ENCODE assay signal across 13 cellular contexts in the genomic region with DNA sequence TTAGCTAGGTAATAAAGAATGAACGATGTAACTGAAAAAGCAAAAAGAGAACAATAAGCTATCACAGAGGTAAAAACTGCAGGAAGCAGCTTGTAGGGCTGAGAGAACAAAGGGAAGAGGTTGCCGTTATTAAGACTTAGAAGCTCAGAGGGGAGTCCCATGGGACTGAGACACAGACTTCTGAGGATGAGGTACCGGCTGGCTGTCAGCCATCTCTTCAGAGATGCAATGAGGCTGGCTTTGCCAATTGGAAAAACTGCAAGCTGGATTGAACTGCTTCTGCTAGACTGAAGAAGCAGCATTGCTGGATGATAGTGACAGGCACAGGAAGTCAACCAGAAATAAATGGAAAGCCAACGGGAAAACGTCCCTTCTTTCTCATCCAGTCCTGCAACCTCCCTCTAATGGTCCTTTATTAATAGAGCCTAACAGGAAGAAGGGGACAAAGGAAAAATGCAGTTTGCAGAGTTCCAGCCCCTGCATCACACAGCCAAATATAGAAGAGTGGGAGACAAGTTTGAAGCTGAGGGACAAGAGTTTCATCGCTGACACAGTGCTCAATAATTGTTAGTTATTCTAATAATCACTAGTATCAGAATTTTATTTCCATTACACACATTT. TPM values are rescaled to one million over a fixed set of nuclear protein-coding genes. Genes with fewer than 3 reads are reported as not detected.
DNase-seq lines count a peak whose midpoint lies in the region; ATAC-seq and TF ChIP-seq lines count a peak whose summit lies in the region.
"Had no signal": no experiment of that assay in that cellular context is flagged by ENCODE, and none has a peak within 500 bp of the region (broad histone marks: within the 10 kb centered on the region; RNA-seq: fewer than 3 reads in every experiment).

No MANE protein-coding gene starts in this region.

- H3K79me1 ChIP-seq in H9 (ENCODE audit: insufficient read depth, low read depth, low read length, poor library complexity, severe bottlenecking) = no peaks in the 10 kb centered on the region

- no peaks in the 10 kb centered on the region for H4K20me1 ChIP-seq in H9 (ENCODE audit: control insufficient read depth, insufficient read depth, insufficient read length)

- no peak for ATAC-seq in HG03175 (IDR thresholded peaks at IDR 0.05; ENCODE audit: unreplicated experiment)

- H3K79me2 ChIP-seq in H9 (ENCODE audit: insufficient read depth, low read length) = no peaks in the 10 kb centered on the region

- no peak overlapping the region for H3K9ac ChIP-seq in H9 (ENCODE audit: extremely low read depth, insufficient read length, low read length)

- H3K36me3 ChIP-seq in A673 (ENCODE audit: insufficient read depth, low read length, poor library complexity, severe bottlenecking) = no peaks in the 10 kb centered on the region
- H3K36me3 ChIP-seq in Caco-2 (ENCODE audit: control insufficient read depth, insufficient read depth, low read length) = no peaks in the 10 kb centered on the region
- H3K36me3 ChIP-seq: adrenal gland had no signal

- WGBS in H9 (ENCODE audit: extremely low coverage, insufficient read length, low lambda C conversion rate) = no CpG with 5 or more reads among the region's 6 CpGs

- intact Hi-C loops in A673 (cut with micrococcal nuclease; ENCODE audit: unreplicated experiment) = no loop called here
- intact Hi-C loops in Caco-2 (cut with micrococcal nuclease; ENCODE audit: unreplicated experiment) = no loop called here

- no peak overlapping the region for H3K4me3 Mint-ChIP-seq in H9
- no peak overlapping the region for H3K4me3 Mint-ChIP-seq in Caco-2 (ENCODE audit: unreplicated experiment)
- H3K4me3 Mint-ChIP-seq: activated CD4-positive, alpha-beta memory T cell treated with anti-CD3 and anti-CD28 coated beads for 36 hours had no signal

- BruUV-seq in A673 (replicated peaks; lab: Mats Ljungman, UMichigan) = no TSS peak
- no TSS peak for BruUV-seq in Caco-2 (replicated peaks; lab: Mats Ljungman, UMichigan)

- H3K14ac ChIP-seq in H9 (ENCODE audit: insufficient read depth, low read length) = no peak overlapping the region

- H2BK5ac ChIP-seq in H9 (ENCODE audit: insufficient read length, low read length) = no peak overlapping the region

- no peaks in the 10 kb centered on the region for H3K9me3 Mint-ChIP-seq in H9
- H3K9me3 Mint-ChIP-seq in Caco-2 (ENCODE audit: unreplicated experiment) = no peaks in the 10 kb centered on the region
- H3K9me3 Mint-ChIP-seq: activated CD4-positive, alpha-beta memory T cell treated with anti-CD3 and anti-CD28 coated beads for 36 hours had no signal

- no peak overlapping the region for H4K5ac ChIP-seq in H9 (ENCODE audit: insufficient read length, low read depth, low read length)

- H2BK120ac ChIP-seq in H9 (ENCODE audit: low read depth, low read length, poor library complexity, severe bottlenecking) = no peak overlapping the region

- H3K27ac ChIP-seq in A673 (ENCODE audit: low read depth, low read length, poor library complexity, severe bottlenecking) (no peak overlapping the region), H9 (ENCODE audit: insufficient read length, low read depth, low read length) (no peak overlapping the region)
- H3K27ac ChIP-seq: adrenal gland had no signal

- CTCF ChIA-PET in A673 (lab: Charles Lee) = interaction anchor here (1.7 kb wide), 1 partner anchor 16 kb away, joined by 4 read pairs; no protein-coding TSS in a partner anchor
- CTCF ChIA-PET in Caco-2 (lab: Charles Lee) = no interaction called here

- no peak overlapping the region for H3K4ac ChIP-seq in H9 (ENCODE audit: low read depth, low read length)

- H3K4me1 Mint-ChIP-seq in H9 (peaks cover 11 to 20% of the 10 kb centered on the region in 2 experiments), Caco-2 (ENCODE audit: low read depth, unreplicated experiment) (peaks cover 3% of the 10 kb centered on the region)

- H3K9me3 ChIP-seq in A673 (ENCODE audit: low read depth, low read length, poor library complexity, severe bottlenecking) (no peaks in the 10 kb centered on the region), H9 (ENCODE audit: control insufficient read depth, low read depth, low read length) (no peaks in the 10 kb centered on the region), Caco-2 (no peaks in the 10 kb centered on the region)
- H3K9me3 ChIP-seq: adrenal gland had no signal

- no peak overlapping the region for H2AFZ ChIP-seq in H9 (ENCODE audit: low read length)

- H3K4me1 ChIP-seq in A673 (ENCODE audit: insufficient read depth, low read length, poor library complexity, severe bottlenecking) (peaks cover 13% of the 10 kb centered on the region), H9 (ENCODE audit: insufficient read depth, low read length) (no peaks in the 10 kb centered on the region), Caco-2 (no peaks in the 10 kb centered on the region)

- TF ChIP-seq CTCF in A673 (conservative IDR thresholded peaks at IDR 0.05; ENCODE audit: low read depth, low read length) = no peak
- no peak for TF ChIP-seq CTCF in H9 (conservative IDR thresholded peaks at IDR 0.05)
- no peak for TF ChIP-seq CTCF in Caco-2 (IDR thresholded peaks at IDR 0.05; ENCODE audit: insufficient read depth in 1 of 2, low read depth in 1 of 2, low read length in 1 of 2, severe bottlenecking in 1 of 2, unreplicated experiment in 1 of 2)

- no peak overlapping the region for H4K8ac ChIP-seq in H9 (replicated peaks; ENCODE audit: insufficient read length, low read depth, low read length)

- DNase-seq in A673 (ENCODE audit: low spot score) = peak; percentile 78
- peak; percentile 56 for DNase-seq in LHCN-M2 (ENCODE audit: low read depth)
- DNase-seq in NCI-H82 treated with DMSO at 0.1 percent for 48 hours (lab: John Stamatoyannopoulos, UW; ENCODE audit: unreplicated experiment) = peak; percentile 87
- DNase-seq in fibroblast of the conjunctiva (ENCODE audit: low read depth) = peak; percentile 29
- DNase-seq in H9 = no peak
- no peak for DNase-seq in Caco-2
- no peak for DNase-seq in stimulated activated CD4-positive, alpha-beta T cell treated with anti-CD3 and anti-CD28 coated beads, Interleukin-4, amount 100 ng/mL, for 1 hour
- DNase-seq: activated CD4-positive, alpha-beta memory T cell treated with anti-CD3 and anti-CD28 coated beads for 36 hours; erythroblast; SHP77 treated with DMSO at 0.1 percent for 48 hours; trophoblast cell had no signal

- H3K27me3 ChIP-seq in A673 (replicated peaks; ENCODE audit: insufficient read depth, low read depth, low read length, poor library complexity) = peaks cover 66% of the 10 kb centered on the region
- no peaks in the 10 kb centered on the region for H3K27me3 ChIP-seq in H9 (ENCODE audit: insufficient read depth, low read length)
- H3K27me3 ChIP-seq in Caco-2 (replicated peaks; ENCODE audit: control insufficient read depth, insufficient read depth, low read length) = no peaks in the 10 kb centered on the region
- H3K27me3 ChIP-seq: adrenal gland had no signal

- no peak overlapping the region for H4K91ac ChIP-seq in H9 (ENCODE audit: insufficient read length, low read depth, low read length)

- H2BK12ac ChIP-seq in H9 (ENCODE audit: insufficient read length, low read depth, low read length) = no peak overlapping the region

- H2AK5ac ChIP-seq in H9 (ENCODE audit: insufficient read length, low read length) = no peak overlapping the region

- H3K4me2 ChIP-seq in H9 (ENCODE audit: insufficient read depth, insufficient read length, low read length) = no peak overlapping the region

- no peaks in the 10 kb centered on the region for H3K23me2 ChIP-seq in H9 (ENCODE audit: insufficient read length, low read depth, low read length, poor library complexity, severe bottlenecking)

- no peaks in the 10 kb centered on the region for H3K36me3 Mint-ChIP-seq in H9 (ENCODE audit: insufficient read depth in 1 of 3, low read depth in 3 of 3)
- no peaks in the 10 kb centered on the region for H3K36me3 Mint-ChIP-seq in Caco-2 (ENCODE audit: insufficient read depth, unreplicated experiment)
- H3K36me3 Mint-ChIP-seq: activated CD4-positive, alpha-beta memory T cell treated with anti-CD3 and anti-CD28 coated beads for 36 hours had no signal

- H3K23ac ChIP-seq in H9 (ENCODE audit: insufficient read length, low read depth, low read length) = no peak overlapping the region

- H3K27ac Mint-ChIP-seq in H9 (no peak overlapping the region), Caco-2 (ENCODE audit: unreplicated experiment) (no peak overlapping the region)
- H3K27ac Mint-ChIP-seq: activated CD4-positive, alpha-beta memory T cell treated with anti-CD3 and anti-CD28 coated beads for 36 hours had no signal

- no peak overlapping the region for H2BK20ac ChIP-seq in H9 (ENCODE audit: low read depth, low read length, poor library complexity, severe bottlenecking)

- H3T11ph ChIP-seq in H9 (ENCODE audit: low read length) = no peak overlapping the region

- POLR2A ChIA-PET in A673 (lab: Charles Lee; ENCODE audit: low non-redundant PET) = no interaction called here
- POLR2A ChIA-PET in Caco-2 (lab: Charles Lee) = no interaction called here

- no peak overlapping the region for H3K4me3 ChIP-seq in A673 (ENCODE audit: low read depth, low read length, poor library complexity, severe bottlenecking)
- no peak overlapping the region for H3K4me3 ChIP-seq in Caco-2 (ENCODE audit: low read depth, low read length)
- H3K4me3 ChIP-seq: adrenal gland had no signal

- no peak overlapping the region for H3K18ac ChIP-seq in H9 (ENCODE audit: insufficient read length, low read depth, low read length)

- H3K27me3 Mint-ChIP-seq in H9 (ENCODE audit: low read depth) = peaks cover 4% of the 10 kb centered on the region; the same call in 1 of the 2 replicates
- H3K27me3 Mint-ChIP-seq in Caco-2 (ENCODE audit: insufficient read depth, unreplicated experiment) = no peaks in the 10 kb centered on the region
- H3K27me3 Mint-ChIP-seq: activated CD4-positive, alpha-beta memory T cell treated with anti-CD3 and anti-CD28 coated beads for 36 hours had no signal

- H3K56ac ChIP-seq in H9 (ENCODE audit: insufficient read length, low read depth, low read length) = no peak overlapping the region

- H2BK15ac ChIP-seq in H9 (ENCODE audit: low read depth, low read length) = no peak overlapping the region

RNA-seq across cellular contexts. Expression of a gene that starts 21.1 kb away (rescaled TPM):
- total RNA-seq in A673 (2021) (not detected in 2 replicates), LHCN-M2 (2014; rRNA removed) (not detected in 2 replicates), H9 (2021) (not detected in 2 replicates), Caco-2 (2022) (not detected in 2 replicates)
- polyA plus RNA-seq in LHCN-M2 (2012) = not detected

RNA-seq across cellular contexts. Expression of a gene that starts 58.8 kb away (rescaled TPM):
- total RNA-seq in A673 (2021) (7.3 and 10.2 TPM in 2 replicates), LHCN-M2 (2014; rRNA removed) (15.3 and 20.3 TPM in 2 replicates), H9 (2021) (17.2 and 17.7 TPM in 2 replicates), Caco-2 (2022) (16.8 and 17.6 TPM in 2 replicates)
- polyA plus RNA-seq in LHCN-M2 (2012) = 3.7 TPM

Comparison
In these comparisons a context has a peak if more than half of its experiments do, and no peak if none do; other contexts are left out.
1. DNase-seq: peak in A673 (single experiment), LHCN-M2 (single experiment), NCI-H82 treated with DMSO at 0.1 percent for 48 hours (single experiment) and fibroblast of the conjunctiva (single experiment); none in H9 (single experiment), Caco-2 (0 of 2) and stimulated activated CD4-positive, alpha-beta T cell treated with anti-CD3 and anti-CD28 coated beads, Interleukin-4, amount 100 ng/mL, for 1 hour (single experiment).